Comparison of ENCODE assay signal across 27 cellular contexts in the genomic region with DNA sequence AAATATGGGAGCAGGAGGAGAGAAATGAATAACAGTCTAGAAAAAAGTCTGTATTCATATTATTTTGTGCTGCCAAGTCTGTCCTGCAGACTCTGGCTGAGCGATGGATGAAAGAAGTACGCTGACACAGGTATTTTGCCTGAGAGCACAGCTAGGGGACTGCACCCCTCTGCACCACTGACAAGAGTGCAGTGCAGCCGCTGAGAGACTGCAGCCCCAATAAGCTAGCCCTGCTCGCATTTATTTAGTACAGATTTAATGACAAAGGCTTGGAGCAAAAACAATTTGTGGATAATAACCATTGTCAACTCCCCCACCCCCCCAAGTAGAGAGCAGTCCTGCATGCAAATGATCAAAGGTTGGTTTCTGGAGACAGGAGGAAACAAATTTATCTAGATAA.
"Had no signal": no experiment of that assay in that cellular context is flagged by ENCODE, and none has a peak within 500 bp of the region (broad histone marks: within the 10 kb centered on the region; RNA-seq: fewer than 3 reads in every experiment).

No MANE protein-coding gene starts in this region.

- H3K4me1 ChIP-seq: gastrocnemius medialis, left lung, prostate gland, right atrium auricular region, suprapubic skin, transverse colon, vagina had no signal

- H3K9me3 ChIP-seq: gastrocnemius medialis, prostate gland, vagina had no signal

- H3K4me2 ChIP-seq: smooth muscle cell had no signal

- H3K36me3 ChIP-seq: gastrocnemius medialis, left lung, prostate gland, right atrium auricular region, transverse colon, vagina had no signal

- H3K4me1 Mint-ChIP-seq: endodermal cell; naive thymus-derived CD8-positive, alpha-beta T cell; nephron progenitor cell; stimulated activated naive CD8-positive, alpha-beta T cell treated with anti-CD3 and anti-CD28 coated beads, Interleukin-15, amount 100 ng/mL, for 72 hours had no signal

- ATAC-seq: esophagus mucosa; gastrocnemius medialis; left cardiac atrium; left lung; naive thymus-derived CD8-positive, alpha-beta T cell; sciatic nerve; stimulated activated naive CD8-positive, alpha-beta T cell treated with anti-CD3 and anti-CD28 coated beads, Interleukin-15, amount 100 ng/mL, for 72 hours had no signal

- DNase-seq: effector CD8-positive, alpha-beta T cell; endodermal cell; foreskin fibroblast; gastrocnemius medialis; head of caudate nucleus; kidney; left cardiac atrium; left lung; naive thymus-derived CD8-positive, alpha-beta T cell; nephron progenitor cell; nucleus accumbens; stimulated activated CD4-positive, alpha-beta T cell treated with anti-CD3 and anti-CD28 coated beads, Interleukin-12 subunit alpha, Interleukin-12 subunit beta, amount 100 ng/mL, for 4 hours; stimulated activated CD4-positive, alpha-beta T cell treated with anti-CD3 and anti-CD28 coated beads, Interleukin-1b, Interleukin-23, amount 100 ng/mL, for 48 hours; stimulated activated CD4-positive, alpha-beta T cell treated with anti-CD3 and anti-CD28 coated beads, Interleukin-4, amount 100 ng/mL, for 1 hour; stimulated activated CD8-positive, alpha-beta memory T cell treated with anti-CD3 and anti-CD28 coated beads, Interleukin-4, amount 100 ng/mL, for 48 hours; stimulated activated naive CD4-positive, alpha-beta T cell; stimulated activated naive CD8-positive, alpha-beta T cell treated with anti-CD3 and anti-CD28 coated beads, Interleukin-15, amount 100 ng/mL, for 72 hours; transverse colon had no signal

- H3K4me3 Mint-ChIP-seq: dendritic cell treated with granulocyte-macrophage colony-stimulating factor and Interleukin-4, amounts not matched to agents 40 ng/mL and 50 ng/mL, for 4 days; endodermal cell; naive thymus-derived CD8-positive, alpha-beta T cell; nephron progenitor cell; stimulated activated naive CD8-positive, alpha-beta T cell treated with anti-CD3 and anti-CD28 coated beads, Interleukin-15, amount 100 ng/mL, for 72 hours had no signal

- H3K27me3 Mint-ChIP-seq: dendritic cell treated with granulocyte-macrophage colony-stimulating factor and Interleukin-4, amounts not matched to agents 40 ng/mL and 50 ng/mL, for 4 days; stimulated activated naive CD8-positive, alpha-beta T cell treated with anti-CD3 and anti-CD28 coated beads, Interleukin-15, amount 100 ng/mL, for 72 hours had no signal

- H3K27ac ChIP-seq: epithelial cell of prostate, gastrocnemius medialis, left lung, prostate gland, right atrium auricular region, suprapubic skin, transverse colon, vagina had no signal

- H3K27ac Mint-ChIP-seq: dendritic cell treated with granulocyte-macrophage colony-stimulating factor and Interleukin-4, amounts not matched to agents 40 ng/mL and 50 ng/mL, for 4 days; endodermal cell; naive thymus-derived CD8-positive, alpha-beta T cell; nephron progenitor cell; stimulated activated naive CD8-positive, alpha-beta T cell treated with anti-CD3 and anti-CD28 coated beads, Interleukin-15, amount 100 ng/mL, for 72 hours had no signal

- H3K27me3 ChIP-seq: gastrocnemius medialis, left lung, right atrium auricular region, suprapubic skin, transverse colon, vagina had no signal

- H3K4me3 ChIP-seq: gastrocnemius medialis, left lung, prostate gland, right atrium auricular region, smooth muscle cell, suprapubic skin, transverse colon, vagina had no signal
